Comparison of ENCODE assay signal across 39 cellular contexts in the genomic region with DNA sequence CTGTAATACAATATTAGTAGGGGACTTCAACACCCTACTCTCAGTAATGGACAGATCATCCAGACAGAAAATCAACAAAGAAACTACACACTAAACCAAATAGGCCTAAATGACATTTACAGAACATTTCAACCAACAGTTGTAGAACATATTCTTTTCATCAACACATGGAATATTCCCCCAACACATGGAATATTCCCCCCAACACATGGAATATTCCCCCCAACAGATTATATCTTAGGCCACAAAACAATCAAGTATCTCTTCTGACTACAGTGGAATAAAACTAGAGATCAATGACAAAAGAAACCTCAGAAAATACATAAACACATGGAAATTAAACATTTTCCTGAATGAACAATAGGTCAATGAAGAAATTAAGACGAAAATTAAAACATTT.
"Had no signal": no experiment of that assay in that cellular context is flagged by ENCODE, and none has a peak within 500 bp of the region (broad histone marks: within the 10 kb centered on the region; RNA-seq: fewer than 3 reads in every experiment).

No MANE protein-coding gene starts in this region.

- H3K27ac Mint-ChIP-seq: activated naive CD4-positive, alpha-beta T cell treated with anti-CD3 and anti-CD28 coated beads for 36 hours; activated naive CD4-positive, alpha-beta T cell treated with anti-CD3 and anti-CD28 coated beads, Interleukin-2, amount 10 ng/mL, durations not matched to agents 7 days and 5 days; activated naive CD4-positive, alpha-beta T cell treated with anti-CD3 and anti-CD28 coated beads, Interleukin-2, amount 50 U/mL, for 24 hours; activated naive CD4-positive, alpha-beta T cell treated with anti-CD3 and anti-CD28 coated beads, Interleukin-2, amount 50 U/mL, for 72 hours; activated naive CD8-positive, alpha-beta T cell; activated naive CD8-positive, alpha-beta T cell treated with anti-CD3 and anti-CD28 coated beads for 36 hours; activated naive CD8-positive, alpha-beta T cell treated with anti-CD3 and anti-CD28 coated beads, Interleukin-2, amount 10 ng/mL, durations not matched to agents 7 days and 5 days; activated naive CD8-positive, alpha-beta T cell treated with anti-CD3 and anti-CD28 coated beads, Interleukin-2, amount 50 U/mL, for 24 hours; activated T-cell treated with anti-CD3 and anti-CD28 coated beads, Interleukin-2, amount 50 U/mL, for 24 hours; activated T-cell treated with anti-CD3 and anti-CD28 coated beads, Interleukin-2, amount 50 U/mL, for 72 hours; activated T-helper 1 cell treated with anti-CD3 and anti-CD28 coated beads, Interleukin-12 subunit alpha, Interleukin-12 subunit beta, Interleukin-2, Interleukin-4 antibody, amounts not matched to agents 30 ng/mL and 10 ng/mL and 1 ng/mL, durations not matched to agents 14 hours and 24 hours and 36 hours; activated T-helper 17 cell treated with anti-CD3 and anti-CD28 coated beads, Interleukin-2, amount 50 U/mL, for 72 hours; activated T-helper 2 cell treated with anti-CD3 and anti-CD28 coated beads, Interferon-gamma antibody, Interleukin-2, Interleukin-4, amounts not matched to agents 10 μg/mL and 5 μg/mL and 100 μg/mL, durations not matched to agents 14 hours and 24 hours and 36 hours; brain had no signal

- H3K9me3 Mint-ChIP-seq: activated naive CD8-positive, alpha-beta T cell treated with anti-CD3 and anti-CD28 coated beads, Interleukin-2, amount 50 U/mL, for 24 hours; activated T-helper 17 cell treated with anti-CD3 and anti-CD28 coated beads, Interleukin-2, amount 50 U/mL, for 72 hours; central memory CD8-positive, alpha-beta T cell had no signal

- H3K36me3 ChIP-seq: adrenal gland, ascending aorta, brain microvascular endothelial cell, breast epithelium, cardiac muscle cell had no signal

- H3K9me3 ChIP-seq: adrenal gland, ascending aorta, body of pancreas, breast epithelium had no signal

- H3K4me1 Mint-ChIP-seq: activated naive CD4-positive, alpha-beta T cell treated with anti-CD3 and anti-CD28 coated beads, Interleukin-2, amount 50 U/mL, for 24 hours; activated T-helper 17 cell treated with anti-CD3 and anti-CD28 coated beads, Interleukin-2, amount 50 U/mL, for 72 hours; brain; central memory CD8-positive, alpha-beta T cell had no signal

- H3K27ac ChIP-seq: adrenal gland, ascending aorta, body of pancreas, brain microvascular endothelial cell, breast epithelium, cardiac muscle cell had no signal

- FAIRE-seq: bronchial epithelial cell had no signal

- H3K4me3 ChIP-seq: adrenal gland, ascending aorta, body of pancreas, breast epithelium, cardiac muscle cell had no signal

- H3K36me3 Mint-ChIP-seq: activated naive CD4-positive, alpha-beta T cell treated with anti-CD3 and anti-CD28 coated beads, Interleukin-2, amount 50 U/mL, for 24 hours; activated naive CD8-positive, alpha-beta T cell; activated naive CD8-positive, alpha-beta T cell treated with anti-CD3 and anti-CD28 coated beads for 36 hours; brain had no signal

- H3K4me1 ChIP-seq: adrenal gland, ascending aorta, body of pancreas, breast epithelium had no signal

- H3K27me3 Mint-ChIP-seq: brain had no signal

- ATAC-seq: activated naive CD4-positive, alpha-beta T cell treated with anti-CD3 and anti-CD28 coated beads, Interleukin-2, amount 50 U/mL, for 72 hours; activated naive CD8-positive, alpha-beta T cell treated with anti-CD3 and anti-CD28 coated beads, Interleukin-2, amount 50 U/mL, for 24 hours; activated T-cell treated with anti-CD3 and anti-CD28 coated beads, Interleukin-2, amount 50 U/mL, for 4 hours; activated T-cell treated with anti-CD3 and anti-CD28 coated beads, Interleukin-2, amount 50 U/mL, for 72 hours; activated T-helper 17 cell treated with anti-CD3 and anti-CD28 coated beads, Interleukin-2, amount 50 U/mL, for 72 hours; body of pancreas had no signal

- DNase-seq: activated effector memory CD4-positive, alpha-beta T cell treated with anti-CD3 and anti-CD28 coated beads, Interleukin-2, amount 50 U/mL, for 16 hours; activated effector memory CD4-positive, alpha-beta T cell treated with Interleukin-2 at 50 U/mL for 16 hours; activated gamma-delta T cell; activated gamma-delta T cell treated with Interleukin-2 at 50 U/mL for 16 hours; activated naive CD4-positive, alpha-beta T cell; activated naive CD4-positive, alpha-beta T cell treated with anti-CD3 and anti-CD28 coated beads for 36 hours; activated naive CD4-positive, alpha-beta T cell treated with anti-CD3 and anti-CD28 coated beads, Interleukin-2, amount 10 ng/mL, durations not matched to agents 7 days and 5 days; activated naive CD4-positive, alpha-beta T cell treated with anti-CD3 and anti-CD28 coated beads, Interleukin-2, amount 50 U/mL, for 16 hours; activated naive CD4-positive, alpha-beta T cell treated with Interleukin-2 at 50 U/mL for 16 hours; activated naive CD8-positive, alpha-beta T cell treated with anti-CD3 and anti-CD28 coated beads for 36 hours; activated naive CD8-positive, alpha-beta T cell treated with anti-CD3 and anti-CD28 coated beads, Interleukin-2, amount 10 ng/mL, durations not matched to agents 7 days and 5 days; activated naive CD8-positive, alpha-beta T cell treated with anti-CD3 and anti-CD28 coated beads, Interleukin-2, amount 50 U/mL, for 24 hours; activated T-cell treated with anti-CD3 and anti-CD28 coated beads, Interleukin-2, amount 50 U/mL, for 1 hour; activated T-cell treated with anti-CD3 and anti-CD28 coated beads, Interleukin-2, amount 50 U/mL, for 24 hours; activated T-cell treated with anti-CD3 and anti-CD28 coated beads, Interleukin-2, amount 50 U/mL, for 4 hours; activated T-cell treated with anti-CD3 and anti-CD28 coated beads, Interleukin-2, amount 50 U/mL, for 48 hours; activated T-cell treated with anti-CD3 and anti-CD28 coated beads, Interleukin-2, amount 50 U/mL, for 72 hours; adrenal gland; amniotic stem cell; amygdala; anterior cingulate cortex; aorta; body of pancreas; brain microvascular endothelial cell; caudate nucleus; central memory CD4-positive, alpha-beta T cell; cerebellar nuclear complex had no signal

- H3K4me3 Mint-ChIP-seq: activated naive CD4-positive, alpha-beta T cell treated with anti-CD3 and anti-CD28 coated beads for 36 hours; activated naive CD4-positive, alpha-beta T cell treated with anti-CD3 and anti-CD28 coated beads, Interleukin-2, amount 10 ng/mL, durations not matched to agents 7 days and 5 days; activated naive CD4-positive, alpha-beta T cell treated with anti-CD3 and anti-CD28 coated beads, Interleukin-2, amount 50 U/mL, for 24 hours; activated naive CD8-positive, alpha-beta T cell; activated naive CD8-positive, alpha-beta T cell treated with anti-CD3 and anti-CD28 coated beads for 36 hours; activated naive CD8-positive, alpha-beta T cell treated with anti-CD3 and anti-CD28 coated beads, Interleukin-2, amount 10 ng/mL, durations not matched to agents 7 days and 5 days; activated naive CD8-positive, alpha-beta T cell treated with anti-CD3 and anti-CD28 coated beads, Interleukin-2, amount 50 U/mL, for 24 hours; activated T-cell treated with anti-CD3 and anti-CD28 coated beads, Interleukin-2, amount 50 U/mL, for 24 hours; activated T-cell treated with anti-CD3 and anti-CD28 coated beads, Interleukin-2, amount 50 U/mL, for 4 hours; activated T-cell treated with anti-CD3 and anti-CD28 coated beads, Interleukin-2, amount 50 U/mL, for 72 hours; activated T-helper 1 cell treated with anti-CD3 and anti-CD28 coated beads, Interleukin-12 subunit alpha, Interleukin-12 subunit beta, Interleukin-2, Interleukin-4 antibody, amounts not matched to agents 30 ng/mL and 10 ng/mL and 1 ng/mL, durations not matched to agents 14 hours and 24 hours and 36 hours; activated T-helper 17 cell treated with anti-CD3 and anti-CD28 coated beads, Interleukin-2, amount 50 U/mL, for 72 hours; brain; central memory CD8-positive, alpha-beta T cell had no signal

- H3K27me3 ChIP-seq: adrenal gland, ascending aorta, body of pancreas, brain microvascular endothelial cell, breast epithelium, cardiac muscle cell had no signal
